Comparison of ENCODE assay signal across 36 cellular contexts in genomic region chr11:65727865-65728264, GRCh38. TPM values are rescaled to one million over a fixed set of nuclear protein-coding genes. Genes with fewer than 3 reads are reported as not detected.
"Had no signal": no experiment of that assay in that cellular context is flagged by ENCODE, and none has a peak within 500 bp of the region (broad histone marks: within the 10 kb centered on the region; RNA-seq: fewer than 3 reads in every experiment).

No MANE protein-coding gene starts in this region.

- ATAC-seq: activated CD8-positive, alpha-beta T cell treated with anti-CD3 and anti-CD28 coated beads for 36 hours; activated naive CD4-positive, alpha-beta T cell treated with anti-CD3 and anti-CD28 coated beads, Interleukin-2, amount 50 U/mL, for 72 hours; activated T-cell treated with anti-CD3 and anti-CD28 coated beads, Interleukin-2, amount 50 U/mL, for 4 hours; activated T-cell treated with anti-CD3 and anti-CD28 coated beads, Interleukin-2, amount 50 U/mL, for 72 hours; activated T-helper 17 cell treated with anti-CD3 and anti-CD28 coated beads, Interleukin-2, amount 50 U/mL, for 72 hours; body of pancreas; T-helper 17 cell had no signal

- H3K36me3 Mint-ChIP-seq: activated CD4-positive, alpha-beta memory T cell treated with anti-CD3 and anti-CD28 coated beads for 36 hours; activated naive CD4-positive, alpha-beta T cell treated with anti-CD3 and anti-CD28 coated beads, Interleukin-2, amount 50 U/mL, for 72 hours; activated naive CD8-positive, alpha-beta T cell treated with anti-CD3 and anti-CD28 coated beads for 36 hours had no signal

- H3K4me3 ChIP-seq: adrenal gland, body of pancreas, breast epithelium had no signal

- FAIRE-seq: astrocyte, TTC549 had no signal

- H3K4me3 Mint-ChIP-seq: activated B cell treated with CpG ODN at 0.5 μM for 24 hours; activated CD4-positive, alpha-beta memory T cell treated with anti-CD3 and anti-CD28 coated beads for 36 hours; activated CD4-positive, alpha-beta T cell treated with anti-CD3 and anti-CD28 coated beads, Interleukin-2, amount 10 ng/mL, durations not matched to agents 24 days and 14 days; activated CD8-positive, alpha-beta T cell treated with anti-CD3 and anti-CD28 coated beads for 36 hours; activated naive CD4-positive, alpha-beta T cell treated with anti-CD3 and anti-CD28 coated beads for 36 hours; activated naive CD8-positive, alpha-beta T cell treated with anti-CD3 and anti-CD28 coated beads for 36 hours; activated T-cell treated with anti-CD3 and anti-CD28 coated beads, Interleukin-2, amount 50 U/mL, for 4 hours; activated T-cell treated with anti-CD3 and anti-CD28 coated beads, Interleukin-2, amount 50 U/mL, for 72 hours; activated T-helper 1 cell treated with anti-CD3 and anti-CD28 coated beads, Interleukin-12 subunit alpha, Interleukin-12 subunit beta, Interleukin-2, Interleukin-4 antibody, amounts not matched to agents 30 ng/mL and 10 ng/mL and 1 ng/mL, durations not matched to agents 14 hours and 24 hours and 36 hours; activated T-helper 17 cell treated with anti-CD3 and anti-CD28 coated beads, Interleukin-2, amount 50 U/mL, for 72 hours; T-helper 17 cell had no signal

- H3K4me1 Mint-ChIP-seq: activated B cell treated with CpG ODN at 0.5 μM for 24 hours; activated CD4-positive, alpha-beta T cell treated with anti-CD3 and anti-CD28 coated beads, Interleukin-2, amount 10 ng/mL, durations not matched to agents 24 days and 14 days; activated naive CD8-positive, alpha-beta T cell treated with anti-CD3 and anti-CD28 coated beads for 36 hours; activated T-helper 17 cell treated with anti-CD3 and anti-CD28 coated beads, Interleukin-2, amount 50 U/mL, for 72 hours; T-helper 17 cell had no signal

- H3K9me3 Mint-ChIP-seq: activated B cell treated with CpG ODN at 0.5 μM for 24 hours; activated CD4-positive, alpha-beta memory T cell treated with anti-CD3 and anti-CD28 coated beads for 36 hours; activated CD8-positive, alpha-beta T cell treated with anti-CD3 and anti-CD28 coated beads for 36 hours; activated naive CD4-positive, alpha-beta T cell treated with anti-CD3 and anti-CD28 coated beads for 36 hours; activated naive CD4-positive, alpha-beta T cell treated with anti-CD3 and anti-CD28 coated beads, Interleukin-2, amount 50 U/mL, for 72 hours; activated naive CD8-positive, alpha-beta T cell treated with anti-CD3 and anti-CD28 coated beads for 36 hours; activated T-cell treated with anti-CD3 and anti-CD28 coated beads, Interleukin-2, amount 50 U/mL, for 4 hours; activated T-helper 1 cell treated with anti-CD3 and anti-CD28 coated beads, Interleukin-12 subunit alpha, Interleukin-12 subunit beta, Interleukin-2, Interleukin-4 antibody, amounts not matched to agents 30 ng/mL and 10 ng/mL and 1 ng/mL, durations not matched to agents 14 hours and 24 hours and 36 hours; activated T-helper 17 cell treated with anti-CD3 and anti-CD28 coated beads, Interleukin-2, amount 50 U/mL, for 72 hours had no signal

- H3K9me3 ChIP-seq: body of pancreas, breast epithelium had no signal

- DNase-seq: activated B cell treated with CpG ODN at 0.5 μM for 24 hours; activated CD4-positive, alpha-beta memory T cell treated with anti-CD3 and anti-CD28 coated beads for 36 hours; activated CD4-positive, alpha-beta T cell treated with anti-CD3 and anti-CD28 coated beads for 4 hours; activated CD4-positive, alpha-beta T cell treated with anti-CD3 and anti-CD28 coated beads, Interleukin-2, amount 10 ng/mL, durations not matched to agents 24 days and 14 days; activated CD4-positive, alpha-beta T cell treated with anti-CD3 and anti-CD28 coated beads, Interleukin-2, amount 50 U/mL, for 1 hour; activated CD4-positive, alpha-beta T cell treated with anti-CD3 and anti-CD28 coated beads, Interleukin-2, amount 50 U/mL, for 4 hours; activated CD4-positive, CD25-positive, alpha-beta regulatory T cell treated with anti-CD3 and anti-CD28 coated beads, Interleukin-2, amount 50 U/mL, for 72 hours; activated CD8-positive, alpha-beta memory T cell treated with anti-CD3 and anti-CD28 coated beads, Interleukin-2, amount 50 U/mL, for 4 hours; activated CD8-positive, alpha-beta T cell treated with anti-CD3 and anti-CD28 coated beads for 36 hours; activated effector memory CD4-positive, alpha-beta T cell treated with anti-CD3 and anti-CD28 coated beads, Interleukin-2, amount 50 U/mL, for 16 hours; activated gamma-delta T cell treated with Interleukin-2 at 50 U/mL for 16 hours; activated naive CD4-positive, alpha-beta T cell; activated naive CD4-positive, alpha-beta T cell treated with anti-CD3 and anti-CD28 coated beads for 36 hours; activated naive CD4-positive, alpha-beta T cell treated with anti-CD3 and anti-CD28 coated beads, Interleukin-2, amount 50 U/mL, for 16 hours; activated naive CD8-positive, alpha-beta T cell treated with anti-CD3 and anti-CD28 coated beads for 36 hours; activated T-cell treated with anti-CD3 and anti-CD28 coated beads for 4 hours; activated T-cell treated with anti-CD3 and anti-CD28 coated beads, Interleukin-2, amount 50 U/mL, for 1 hour; activated T-cell treated with anti-CD3 and anti-CD28 coated beads, Interleukin-2, amount 50 U/mL, for 4 hours; activated T-cell treated with anti-CD3 and anti-CD28 coated beads, Interleukin-2, amount 50 U/mL, for 72 hours; adrenal gland; amniotic stem cell; aorta; body of pancreas; brain microvascular endothelial cell; central memory CD4-positive, alpha-beta T cell; T-helper 17 cell had no signal

- H3K27ac Mint-ChIP-seq: activated B cell treated with CpG ODN at 0.5 μM for 24 hours; activated CD4-positive, alpha-beta memory T cell treated with anti-CD3 and anti-CD28 coated beads for 36 hours; activated CD4-positive, alpha-beta T cell treated with anti-CD3 and anti-CD28 coated beads, Interleukin-2, amount 10 ng/mL, durations not matched to agents 24 days and 14 days; activated CD8-positive, alpha-beta T cell treated with anti-CD3 and anti-CD28 coated beads for 36 hours; activated naive CD4-positive, alpha-beta T cell treated with anti-CD3 and anti-CD28 coated beads for 36 hours; activated naive CD4-positive, alpha-beta T cell treated with anti-CD3 and anti-CD28 coated beads, Interleukin-2, amount 50 U/mL, for 72 hours; activated naive CD8-positive, alpha-beta T cell treated with anti-CD3 and anti-CD28 coated beads for 36 hours; activated T-cell treated with anti-CD3 and anti-CD28 coated beads, Interleukin-2, amount 50 U/mL, for 72 hours; activated T-helper 1 cell treated with anti-CD3 and anti-CD28 coated beads, Interleukin-12 subunit alpha, Interleukin-12 subunit beta, Interleukin-2, Interleukin-4 antibody, amounts not matched to agents 30 ng/mL and 10 ng/mL and 1 ng/mL, durations not matched to agents 14 hours and 24 hours and 36 hours; activated T-helper 17 cell treated with anti-CD3 and anti-CD28 coated beads, Interleukin-2, amount 50 U/mL, for 72 hours; T-helper 17 cell had no signal

- H3K27me3 ChIP-seq: adrenal gland, body of pancreas, brain microvascular endothelial cell, breast epithelium had no signal

- H3K27ac ChIP-seq: adrenal gland, body of pancreas, brain microvascular endothelial cell, breast epithelium, VCaP had no signal

- H3K36me3 ChIP-seq: adrenal gland, brain microvascular endothelial cell, breast epithelium had no signal

- H3K4me1 ChIP-seq: adrenal gland, body of pancreas, breast epithelium had no signal

RNA-seq across cellular contexts. Expression of gene OVOL1, which starts 59.0 kb away (rescaled TPM):
- total RNA-seq: activated CD4-positive, alpha-beta memory T cell treated with anti-CD3 and anti-CD28 coated beads for 36 hours; activated CD4-positive, alpha-beta T cell treated with anti-CD3 and anti-CD28 coated beads, Interleukin-2, amount 10 ng/mL, durations not matched to agents 24 days and 14 days; activated CD8-positive, alpha-beta memory T cell treated with anti-CD3 and anti-CD28 coated beads for 36 hours; activated naive CD4-positive, alpha-beta T cell treated with anti-CD3 and anti-CD28 coated beads for 36 hours; adrenal gland; aorta; cardiac septum; T-helper 1 cell treated with Interleukin-12 subunit alpha and Interleukin-12 subunit beta and Interleukin-4 antibody, amounts not matched to agents 30 ng/mL and 1 ng/mL, for 36 hours had no signal
